Comparison of ENCODE assay signal across 14 cellular contexts in genomic region chr6:121439456-121440250, GRCh38. TPM values are rescaled to one million over a fixed set of nuclear protein-coding genes. Genes with fewer than 3 reads are reported as not detected.
DNase-seq lines count a peak whose midpoint lies in the region; ATAC-seq and TF ChIP-seq lines count a peak whose summit lies in the region.
"Had no signal": no experiment of that assay in that cellular context is flagged by ENCODE, and none has a peak within 500 bp of the region (broad histone marks: within the 10 kb centered on the region; RNA-seq: fewer than 3 reads in every experiment).

No MANE protein-coding gene starts in this region.

- H2AFZ ChIP-seq in fibroblast of lung (ENCODE audit: low read length) (no peak overlapping the region), parathyroid adenoma (peak overlapping the region; percentile 33)

- H3K4me1 ChIP-seq in NT2/D1 (ENCODE audit: insufficient read depth, insufficient read length): no peaks in the 10 kb centered on the region
- H3K4me1 ChIP-seq in fibroblast of lung (ENCODE audit: control insufficient read depth, extremely low read depth, insufficient read depth, low read length): no peaks in the 10 kb centered on the region
- H3K4me1 ChIP-seq in parathyroid adenoma: peaks cover 18% of the 10 kb centered on the region

- peaks cover 69% of the 10 kb centered on the region for H3K79me2 ChIP-seq in fibroblast of lung (ENCODE audit: control insufficient read depth, insufficient read depth, low read length)
- peaks cover 6% of the 10 kb centered on the region for H3K79me2 ChIP-seq in parathyroid adenoma

- TF ChIP-seq CTCF in AG04450 (IDR thresholded peaks at IDR 0.05; ENCODE audit: low read depth, low read length) (no peak), fibroblast of lung (conservative IDR thresholded peaks at IDR 0.05 in 1 of 2, IDR thresholded peaks at IDR 0.05 in 1 of 2; ENCODE audit: low read depth in 1 of 2, low read length in 2 of 2) (no peak), parathyroid adenoma (IDR thresholded peaks at IDR 0.05) (no peak), GM10248 (IDR thresholded peaks at IDR 0.05; ENCODE audit: control extremely low read depth, extremely low read depth, low read depth, missing control alignments) (no peak)

- H3K36me3 ChIP-seq in NT2/D1 (ENCODE audit: insufficient read depth, insufficient read length, low read length) (peaks cover 54% of the 10 kb centered on the region), fibroblast of lung (ENCODE audit: control insufficient read depth, insufficient read depth, low read length) (no peaks in the 10 kb centered on the region), parathyroid adenoma (ENCODE audit: control insufficient read depth, insufficient read depth, low read length) (no peaks in the 10 kb centered on the region)

- H3K4me2 ChIP-seq in fibroblast of lung (ENCODE audit: extremely low read depth, insufficient read depth, low read length) (peak overlapping the region; percentile 54), parathyroid adenoma (ENCODE audit: low read length) (peak overlapping the region; percentile 57)

- no peaks in the 10 kb centered on the region for H3K27me3 ChIP-seq in AG04450 (ENCODE audit: control insufficient read depth, insufficient read depth, low read length)
- H3K27me3 ChIP-seq in NT2/D1 (ENCODE audit: insufficient read depth, insufficient read length): no peaks in the 10 kb centered on the region
- H3K27me3 ChIP-seq in fibroblast of lung (ENCODE audit: control insufficient read depth, insufficient read depth, low read length): no peaks in the 10 kb centered on the region
- no peaks in the 10 kb centered on the region for H3K27me3 ChIP-seq in parathyroid adenoma (ENCODE audit: control insufficient read depth, insufficient read depth, low read length)

- DNase-seq in AG04450 (ENCODE audit: low read depth, low spot score) (no peak), NT2/D1 (ENCODE audit: low read depth, low spot score) (no peak), fibroblast of lung (ENCODE audit: low read depth in 2 of 2) (peak in 1 of 2 donors; percentile 21), NCI-H2107 treated with DMSO at 0.1 percent for 48 hours (lab: John Stamatoyannopoulos, UW; ENCODE audit: unreplicated experiment) (no peak), EL (no peak), GM10248 (ENCODE audit: extremely low spot score) (no peak)
- DNase-seq: activated CD4-positive, alpha-beta T cell treated with anti-CD3 and anti-CD28 coated beads, Interleukin-2, amount 50 U/mL, for 1 hour; activated naive CD4-positive, alpha-beta T cell; effector CD8-positive, alpha-beta T cell; NCI-H510A had no signal

- H3K4me3 ChIP-seq in AG04450 (ENCODE audit: low read depth, low read length) (peak overlapping the region; percentile 87), NT2/D1 (ENCODE audit: insufficient read length, low read depth) (peak overlapping the region; percentile 80), fibroblast of lung (replicated peaks in 1 of 4; ENCODE audit: control extremely low read depth in 1 of 4, insufficient read depth in 1 of 4, low read depth in 3 of 4, low read length in 4 of 4) (peak overlapping the region in 3 of 4 experiments; percentile 8 to 78 (median 32)), parathyroid adenoma (ENCODE audit: low read depth, low read length) (peak overlapping the region; percentile 28)

- ATAC-seq in HG03457 (IDR thresholded peaks at IDR 0.05; ENCODE audit: unreplicated experiment): no peak
- ATAC-seq: left lobe of liver had no signal

- H3K9me3 ChIP-seq in AG04450 (ENCODE audit: control insufficient read depth, insufficient read depth, low read length): no peaks in the 10 kb centered on the region; the same call in 1 of the 2 replicates
- peaks cover 18% of the 10 kb centered on the region; the same call in 1 of the 2 replicates for H3K9me3 ChIP-seq in NT2/D1 (ENCODE audit: insufficient read depth, low read length)
- no peaks in the 10 kb centered on the region for H3K9me3 ChIP-seq in fibroblast of lung (ENCODE audit: control insufficient read depth, insufficient read depth, low read depth, low read length)
- no peaks in the 10 kb centered on the region for H3K9me3 ChIP-seq in parathyroid adenoma (ENCODE audit: control insufficient read depth, low read length)

- no peak overlapping the region for H3K27ac ChIP-seq in AG04450 (ENCODE audit: low read depth, low read length)
- H3K27ac ChIP-seq in fibroblast of lung (ENCODE audit: insufficient read depth, low read length): no peak overlapping the region
- H3K27ac ChIP-seq in parathyroid adenoma: peak overlapping the region; percentile 95
- H3K27ac ChIP-seq: C4-2B had no signal

- CTCF ChIA-PET in AG04450 (lab: Charles Lee): interaction anchor here (0.7 to 10.1 kb wide), 7 partner anchors 10 to 745 kb away, joined by 3 to 83 read pairs (median 4); no protein-coding TSS in a partner anchor
- CTCF ChIA-PET in GM10248 (lab: Yijun Ruan, JAX): interaction anchor here (0.9 kb wide), 1 partner anchor 9 kb away, joined by 3 read pairs; no protein-coding TSS in a partner anchor

- H4K20me1 ChIP-seq in fibroblast of lung (ENCODE audit: control insufficient read depth, extremely low read depth, insufficient read depth, low read length): no peaks in the 10 kb centered on the region

- POLR2A ChIA-PET in AG04450 (lab: Yijun Ruan, JAX): interaction anchor here (0.7 kb wide), 1 partner anchor 171 kb away, joined by 4 read pairs; no protein-coding TSS in a partner anchor
- POLR2A ChIA-PET in GM10248 (lab: Yijun Ruan, JAX): no interaction called here

- H3K9ac ChIP-seq in NT2/D1 (ENCODE audit: insufficient read length, low read depth): peak overlapping the region; percentile 59
- no peak overlapping the region for H3K9ac ChIP-seq in fibroblast of lung (ENCODE audit: insufficient read depth, low read length)
- H3K9ac ChIP-seq in parathyroid adenoma: no peak overlapping the region

RNA-seq across cellular contexts. Expression of gene GJA1, which starts 4.2 kb away (rescaled TPM):
- polyA plus RNA-seq in AG04450 (2011; rRNA removed) (261 and 323 TPM in 2 replicates), fibroblast of lung (77.8 and 274 TPM in 2 replicates)
- polyA minus RNA-seq in AG04450 (2011; rRNA and poly(A)+ RNA removed): 234 and 259 TPM in 2 replicates
- total RNA-seq in fibroblast of lung: 154 and 209 TPM in 2 replicates
- polyA plus RNA-seq in fibroblast of lung (2012): 46.6 and 170 TPM in 2 replicates
- 29.0 and 126 TPM in 2 replicates for polyA minus RNA-seq in fibroblast of lung (ENCODE audit: low replicate concordance)

Comparison
In these comparisons a context has a peak if more than half of its experiments do, and no peak if none do; other contexts are left out.
1. H3K4me3 ChIP-seq: peak in every context shown above with its lines; median percentile 87 in AG04450; 80 in NT2/D1; 32 in fibroblast of lung; 28 in parathyroid adenoma.